8 cellular contexts compared by ENCODE assay signal in genomic region chr19:17052439-17052838, GRCh38. TPM values are rescaled to one million over a fixed set of nuclear protein-coding genes. Genes with fewer than 3 reads are reported as not detected.
A peak's percentile ranks its signal among the peaks of the same experiment; 100 is the strongest.
DNase-seq lines count a peak whose midpoint lies in the region; ATAC-seq and TF ChIP-seq lines count a peak whose summit lies in the region.

No MANE protein-coding gene starts in this region.

- H3K4me1 ChIP-seq in colonic mucosa = no peaks in the 10 kb centered on the region

- TF ChIP-seq CTCF in GM12873 (IDR thresholded peaks at IDR 0.05; ENCODE audit: insufficient read depth, low read depth, low read length, missing control alignments) (peak; percentile 51), colonic mucosa (IDR thresholded peaks at IDR 0.05) (peak; percentile 60)

- H3K4me3 ChIP-seq in colonic mucosa = no peak overlapping the region

- intact Hi-C loops in colonic mucosa (cut with DNase I) = loop anchor here (1.0 to 5.0 kb wide), 2 partner anchors 281 to 335 kb away; partner anchors contain the start of gene NWD1

- H3K27me3 ChIP-seq in colonic mucosa = no peaks in the 10 kb centered on the region

- no peak overlapping the region for H3K27ac ChIP-seq in colonic mucosa

- no peaks in the 10 kb centered on the region for H3K9me3 ChIP-seq in colonic mucosa

- no peak overlapping the region for H3K9ac ChIP-seq in colonic mucosa (ENCODE audit: low read depth in 2 of 2, low read length in 2 of 2)

- H3K36me3 ChIP-seq in colonic mucosa = no peaks in the 10 kb centered on the region

- DNase-seq in AML-193 (lab: John Stamatoyannopoulos, UW) (peak; percentile 6 to 25), OCI-M2 (lab: John Stamatoyannopoulos, UW; ENCODE audit: unreplicated experiment) (peak; percentile 44), colonic mucosa (peak; percentile 66), middle frontal gyrus (ENCODE audit: extremely low spot score, low spot score) (peak; percentile 33)
- DNase-seq in activated CD4-positive, CD25-positive, alpha-beta regulatory T cell treated with anti-CD3 and anti-CD28 coated beads, Interleukin-2, amount 50 U/mL, for 72 hours = no peak

- ATAC-seq in HG02642 (IDR thresholded peaks at IDR 0.05; ENCODE audit: poor library complexity, unreplicated experiment) (no peak), HG02571 (IDR thresholded peaks at IDR 0.05; ENCODE audit: unreplicated experiment) (no peak)

RNA-seq across cellular contexts. Expression of gene HAUS8, which starts 22.8 kb away (rescaled TPM):
- 10 to 100 TPM; 10.6 to 29.8 TPM for total RNA-seq in colonic mucosa

RNA-seq across cellular contexts. Expression of gene MYO9B, which starts 23.1 kb away (rescaled TPM):
- total RNA-seq in colonic mucosa = 10 to 100 TPM; 56.5 to 89.2 TPM

RNA-seq across cellular contexts. Expression of gene CPAMD8, which starts 25.8 kb away (rescaled TPM):
- 1 to 10 TPM; 1.8 to 3.5 TPM for total RNA-seq in colonic mucosa
